Comparison of ENCODE assay signal across 15 cellular contexts in genomic region chr16:87948119-87948545, GRCh38. TPM values are rescaled to one million over a fixed set of nuclear protein-coding genes. Genes with fewer than 3 reads are reported as not detected.
DNase-seq lines count a peak whose midpoint lies in the region; ATAC-seq and TF ChIP-seq lines count a peak whose summit lies in the region.
"Had no signal": no experiment of that assay in that cellular context is flagged by ENCODE, and none has a peak within 500 bp of the region (broad histone marks: within the 10 kb centered on the region; RNA-seq: fewer than 3 reads in every experiment).

No MANE protein-coding gene starts in this region.

- peaks cover 0 to 3% of the 10 kb centered on the region in 2 donors for H3K27me3 Mint-ChIP-seq in natural killer cell treated with Interleukin-12 subunit alpha and Interleukin-12 subunit beta and Interleukin-15 and Interleukin-18, amount 100 ng/mL, for 72 hours
- H3K27me3 Mint-ChIP-seq in natural killer cell (ENCODE audit: low read depth in 2 of 2), result peaks cover 7 to 14% of the 10 kb centered on the region in 2 donors
- H3K27me3 Mint-ChIP-seq in activated naive CD8-positive, alpha-beta T cell treated with anti-CD3 and anti-CD28 coated beads, Interleukin-2, amount 10 ng/mL, durations not matched to agents 7 days and 5 days, result no peaks in the 10 kb centered on the region

- peaks cover 12 to 17% of the 10 kb centered on the region in 2 donors for H3K4me1 Mint-ChIP-seq in natural killer cell treated with Interleukin-12 subunit alpha and Interleukin-12 subunit beta and Interleukin-15 and Interleukin-18, amount 100 ng/mL, for 72 hours (ENCODE audit: low read depth in 2 of 2)
- peaks cover 16 to 20% of the 10 kb centered on the region in 2 donors for H3K4me1 Mint-ChIP-seq in natural killer cell
- peaks cover 25% of the 10 kb centered on the region for H3K4me1 Mint-ChIP-seq in activated naive CD8-positive, alpha-beta T cell treated with anti-CD3 and anti-CD28 coated beads, Interleukin-2, amount 10 ng/mL, durations not matched to agents 7 days and 5 days

- H3K36me3 Mint-ChIP-seq in natural killer cell treated with Interleukin-12 subunit alpha and Interleukin-12 subunit beta and Interleukin-15 and Interleukin-18, amount 100 ng/mL, for 72 hours, result peaks cover 5% of the 10 kb centered on the region
- H3K36me3 Mint-ChIP-seq in natural killer cell, result no peaks in the 10 kb centered on the region
- peaks cover 4% of the 10 kb centered on the region for H3K36me3 Mint-ChIP-seq in activated naive CD8-positive, alpha-beta T cell treated with anti-CD3 and anti-CD28 coated beads, Interleukin-2, amount 10 ng/mL, durations not matched to agents 7 days and 5 days
- H3K36me3 Mint-ChIP-seq: CD4-positive, CD25-positive, alpha-beta regulatory T cell had no signal

- peak; percentile 53 for DNase-seq in natural killer cell treated with Interleukin-12 subunit alpha and Interleukin-12 subunit beta and Interleukin-15 and Interleukin-18, amount 100 ng/mL, for 72 hours (ENCODE audit: low spot score)
- DNase-seq in natural killer cell (no peak), DMS114 treated with DMSO at 0.1 percent for 48 hours (lab: John Stamatoyannopoulos, UW; ENCODE audit: unreplicated experiment) (no peak), activated gamma-delta T cell treated with Interleukin-2 at 50 U/mL for 16 hours (no peak)
- no peak for DNase-seq in activated naive CD8-positive, alpha-beta T cell treated with anti-CD3 and anti-CD28 coated beads, Interleukin-2, amount 10 ng/mL, durations not matched to agents 7 days and 5 days
- no peak for DNase-seq in central memory CD4-positive, alpha-beta T cell
- DNase-seq: foreskin keratinocyte, IMR-90 had no signal

- POLR2A ChIA-PET in activated naive CD8-positive, alpha-beta T cell treated with anti-CD3 and anti-CD28 coated beads, Interleukin-2, amount 10 ng/mL, durations not matched to agents 7 days and 5 days (lab: Charles Lee), result interaction anchor here (0.6 to 1.0 kb wide), 3 partner anchors 183 to 482 kb away, joined by 3 read pairs; partner anchors contain the start of gene KLHDC4

- H3K27me3 ChIP-seq in muscle layer of duodenum (ENCODE audit: low read depth, low read length), result no peaks in the 10 kb centered on the region
- H3K27me3 ChIP-seq: foreskin keratinocyte, SJSA1 had no signal

- peaks cover 0 to 3% of the 10 kb centered on the region in 2 donors for H3K36me3 ChIP-seq in muscle layer of duodenum (ENCODE audit: control insufficient read depth in 1 of 2, insufficient read depth in 2 of 2, low read length in 2 of 2)

- intact Hi-C loops in natural killer cell (cut with micrococcal nuclease), result no loop called here

- no peak for ATAC-seq in natural killer cell treated with Interleukin-12 subunit alpha and Interleukin-12 subunit beta and Interleukin-15 and Interleukin-18, amount 100 ng/mL, for 72 hours
- no peak for ATAC-seq in natural killer cell
- ATAC-seq in activated naive CD8-positive, alpha-beta T cell treated with anti-CD3 and anti-CD28 coated beads, Interleukin-2, amount 10 ng/mL, durations not matched to agents 7 days and 5 days (ENCODE audit: low read depth), result no peak
- ATAC-seq in HG02588 (IDR thresholded peaks at IDR 0.05; ENCODE audit: unreplicated experiment), result no peak
- ATAC-seq: foreskin keratinocyte had no signal

- no peak for TF ChIP-seq CTCF in natural killer cell (IDR thresholded peaks at IDR 0.05)

- no peaks in the 10 kb centered on the region for H3K9me3 Mint-ChIP-seq in natural killer cell treated with Interleukin-12 subunit alpha and Interleukin-12 subunit beta and Interleukin-15 and Interleukin-18, amount 100 ng/mL, for 72 hours
- no peaks in the 10 kb centered on the region for H3K9me3 Mint-ChIP-seq in natural killer cell
- no peaks in the 10 kb centered on the region for H3K9me3 Mint-ChIP-seq in activated naive CD8-positive, alpha-beta T cell treated with anti-CD3 and anti-CD28 coated beads, Interleukin-2, amount 10 ng/mL, durations not matched to agents 7 days and 5 days
- H3K9me3 Mint-ChIP-seq: CD4-positive, CD25-positive, alpha-beta regulatory T cell had no signal

- peak overlapping the region; percentile 41 for H3K27ac ChIP-seq in muscle layer of duodenum (ENCODE audit: low read length)
- H3K27ac ChIP-seq: foreskin keratinocyte, SJSA1 had no signal

- H3K4me3 ChIP-seq in muscle layer of duodenum (ENCODE audit: low read depth in 1 of 2, low read length in 2 of 2), result no peak overlapping the region
- H3K4me3 ChIP-seq: lung, SJSA1, skin epidermis had no signal

- no peaks in the 10 kb centered on the region for H3K9me3 ChIP-seq in muscle layer of duodenum (ENCODE audit: control insufficient read depth in 1 of 2, low read length in 2 of 2)

- no peak overlapping the region for H3K4me3 Mint-ChIP-seq in natural killer cell treated with Interleukin-12 subunit alpha and Interleukin-12 subunit beta and Interleukin-15 and Interleukin-18, amount 100 ng/mL, for 72 hours
- H3K4me3 Mint-ChIP-seq in natural killer cell, result no peak overlapping the region
- H3K4me3 Mint-ChIP-seq in activated naive CD8-positive, alpha-beta T cell treated with anti-CD3 and anti-CD28 coated beads, Interleukin-2, amount 10 ng/mL, durations not matched to agents 7 days and 5 days, result peak overlapping the region; percentile 72

- H3K4me1 ChIP-seq in muscle layer of duodenum (ENCODE audit: control insufficient read depth in 1 of 2, insufficient read depth in 2 of 2, low read length in 2 of 2), result peaks cover 9 to 14% of the 10 kb centered on the region in 2 donors

- H3K27ac Mint-ChIP-seq in natural killer cell treated with Interleukin-12 subunit alpha and Interleukin-12 subunit beta and Interleukin-15 and Interleukin-18, amount 100 ng/mL, for 72 hours, result peak overlapping the region; percentile 45 to 90
- H3K27ac Mint-ChIP-seq in natural killer cell, result peak overlapping the region in 1 of 2 donors; percentile 75
- H3K27ac Mint-ChIP-seq in activated naive CD8-positive, alpha-beta T cell treated with anti-CD3 and anti-CD28 coated beads, Interleukin-2, amount 10 ng/mL, durations not matched to agents 7 days and 5 days, result peak overlapping the region; percentile 94

RNA-seq across cellular contexts. Expression of gene BANP, which starts 3.1 kb away (rescaled TPM):
- 10 to 100 TPM; 31.3 to 59.2 TPM for total RNA-seq in natural killer cell treated with Interleukin-12 subunit alpha and Interleukin-12 subunit beta and Interleukin-15 and Interleukin-18, amount 100 ng/mL, for 72 hours
- total RNA-seq in natural killer cell, result 100 to 1,000 TPM in 2 of 3 donors, 10 to 100 TPM in 1; 88.8 to 117 (median 117) TPM
- total RNA-seq in activated naive CD8-positive, alpha-beta T cell treated with anti-CD3 and anti-CD28 coated beads, Interleukin-2, amount 10 ng/mL, durations not matched to agents 7 days and 5 days, result 10 to 100 TPM; 50.2 to 55.1 TPM

RNA-seq across cellular contexts. Expression of gene CA5A, which starts 11.8 kb away (rescaled TPM):
- not detected for total RNA-seq in natural killer cell treated with Interleukin-12 subunit alpha and Interleukin-12 subunit beta and Interleukin-15 and Interleukin-18, amount 100 ng/mL, for 72 hours
- not detected for total RNA-seq in natural killer cell
- total RNA-seq in activated naive CD8-positive, alpha-beta T cell treated with anti-CD3 and anti-CD28 coated beads, Interleukin-2, amount 10 ng/mL, durations not matched to agents 7 days and 5 days, result not detected
- total RNA-seq: cardiac septum; CD4-positive, CD25-positive, alpha-beta regulatory T cell; foreskin keratinocyte; IMR-90; SJSA1 had no signal
